In the genomic region with DNA sequence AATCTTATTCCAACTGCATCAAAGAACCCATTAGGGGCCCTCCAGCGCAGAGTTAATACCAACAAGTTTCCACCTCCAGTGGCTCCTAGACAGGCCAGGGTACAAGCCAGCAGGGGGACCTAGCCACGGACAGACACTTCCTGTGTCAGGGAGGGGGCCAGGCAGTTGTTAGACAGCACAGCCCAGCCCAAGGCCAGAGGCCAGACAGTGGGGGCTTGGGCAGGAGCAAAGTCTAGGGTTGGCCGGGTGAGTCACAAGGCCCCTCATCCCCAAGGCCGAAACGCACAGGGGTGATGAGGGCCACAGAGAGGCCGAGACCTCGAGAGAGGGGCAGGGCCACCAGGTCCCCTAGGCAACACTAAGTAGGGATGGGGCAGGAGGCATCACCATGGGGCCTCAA, we compare ENCODE assay signal across 1 cellular context.
A peak's percentile ranks its signal among the peaks of the same experiment; 100 is the strongest.
TF ChIP-seq lines count a peak whose summit lies in the region.

No MANE protein-coding gene starts in this region.

TF ChIP-seq in HepG2, 621 proteins besides CTCF, POLR2A, EP300 and RAD21 (continued from another document and continues in another):
- TF ChIP-seq, protein P1, sequence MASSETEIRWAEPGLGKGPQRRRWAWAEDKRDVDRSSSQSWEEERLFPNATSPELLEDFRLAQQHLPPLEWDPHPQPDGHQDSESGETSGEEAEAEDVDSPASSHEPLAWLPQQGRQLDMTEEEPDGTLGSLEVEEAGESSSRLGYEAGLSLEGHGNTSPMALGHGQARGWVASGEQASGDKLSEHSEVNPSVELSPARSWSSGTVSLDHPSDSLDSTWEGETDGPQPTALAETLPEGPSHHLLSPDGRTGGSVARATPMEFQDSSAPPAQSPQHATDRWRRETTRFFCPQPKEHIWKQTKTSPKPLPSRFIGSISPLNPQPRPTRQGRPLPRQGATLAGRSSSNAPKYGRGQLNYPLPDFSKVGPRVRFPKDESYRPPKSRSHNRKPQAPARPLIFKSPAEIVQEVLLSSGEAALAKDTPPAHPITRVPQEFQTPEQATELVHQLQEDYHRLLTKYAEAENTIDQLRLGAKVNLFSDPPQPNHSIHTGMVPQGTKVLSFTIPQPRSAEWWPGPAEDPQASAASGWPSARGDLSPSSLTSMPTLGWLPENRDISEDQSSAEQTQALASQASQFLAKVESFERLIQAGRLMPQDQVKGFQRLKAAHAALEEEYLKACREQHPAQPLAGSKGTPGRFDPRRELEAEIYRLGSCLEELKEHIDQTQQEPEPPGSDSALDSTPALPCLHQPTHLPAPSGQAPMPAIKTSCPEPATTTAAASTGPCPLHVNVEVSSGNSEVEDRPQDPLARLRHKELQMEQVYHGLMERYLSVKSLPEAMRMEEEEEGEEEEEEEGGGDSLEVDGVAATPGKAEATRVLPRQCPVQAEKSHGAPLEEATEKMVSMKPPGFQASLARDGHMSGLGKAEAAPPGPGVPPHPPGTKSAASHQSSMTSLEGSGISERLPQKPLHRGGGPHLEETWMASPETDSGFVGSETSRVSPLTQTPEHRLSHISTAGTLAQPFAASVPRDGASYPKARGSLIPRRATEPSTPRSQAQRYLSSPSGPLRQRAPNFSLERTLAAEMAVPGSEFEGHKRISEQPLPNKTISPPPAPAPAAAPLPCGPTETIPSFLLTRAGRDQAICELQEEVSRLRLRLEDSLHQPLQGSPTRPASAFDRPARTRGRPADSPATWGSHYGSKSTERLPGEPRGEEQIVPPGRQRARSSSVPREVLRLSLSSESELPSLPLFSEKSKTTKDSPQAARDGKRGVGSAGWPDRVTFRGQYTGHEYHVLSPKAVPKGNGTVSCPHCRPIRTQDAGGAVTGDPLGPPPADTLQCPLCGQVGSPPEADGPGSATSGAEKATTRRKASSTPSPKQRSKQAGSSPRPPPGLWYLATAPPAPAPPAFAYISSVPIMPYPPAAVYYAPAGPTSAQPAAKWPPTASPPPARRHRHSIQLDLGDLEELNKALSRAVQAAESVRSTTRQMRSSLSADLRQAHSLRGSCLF (CRISPR knock-in tag; IDR thresholded peaks at IDR 0.05; ENCODE audit: borderline replicate concordance) = no peak
- no peak for TF ChIP-seq PRPF4 (IDR thresholded peaks at IDR 0.05; ENCODE audit: low read depth, low read length, poor library complexity, severe bottlenecking)
- no peak for TF ChIP-seq CEBPG (CRISPR knock-in tag; IDR thresholded peaks at IDR 0.05)
- TF ChIP-seq, protein P2, sequence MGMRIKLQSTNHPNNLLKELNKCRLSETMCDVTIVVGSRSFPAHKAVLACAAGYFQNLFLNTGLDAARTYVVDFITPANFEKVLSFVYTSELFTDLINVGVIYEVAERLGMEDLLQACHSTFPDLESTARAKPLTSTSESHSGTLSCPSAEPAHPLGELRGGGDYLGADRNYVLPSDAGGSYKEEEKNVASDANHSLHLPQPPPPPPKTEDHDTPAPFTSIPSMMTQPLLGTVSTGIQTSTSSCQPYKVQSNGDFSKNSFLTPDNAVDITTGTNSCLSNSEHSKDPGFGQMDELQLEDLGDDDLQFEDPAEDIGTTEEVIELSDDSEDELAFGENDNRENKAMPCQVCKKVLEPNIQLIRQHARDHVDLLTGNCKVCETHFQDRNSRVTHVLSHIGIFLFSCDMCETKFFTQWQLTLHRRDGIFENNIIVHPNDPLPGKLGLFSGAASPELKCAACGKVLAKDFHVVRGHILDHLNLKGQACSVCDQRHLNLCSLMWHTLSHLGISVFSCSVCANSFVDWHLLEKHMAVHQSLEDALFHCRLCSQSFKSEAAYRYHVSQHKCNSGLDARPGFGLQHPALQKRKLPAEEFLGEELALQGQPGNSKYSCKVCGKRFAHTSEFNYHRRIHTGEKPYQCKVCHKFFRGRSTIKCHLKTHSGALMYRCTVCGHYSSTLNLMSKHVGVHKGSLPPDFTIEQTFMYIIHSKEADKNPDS (CRISPR knock-in tag; IDR thresholded peaks at IDR 0.05) = no peak
- TF ChIP-seq KDM1A (CRISPR knock-in tag; IDR thresholded peaks at IDR 0.05) = peak; percentile 27; the same call in 1 of the 2 replicates
- TF ChIP-seq, protein P3, sequence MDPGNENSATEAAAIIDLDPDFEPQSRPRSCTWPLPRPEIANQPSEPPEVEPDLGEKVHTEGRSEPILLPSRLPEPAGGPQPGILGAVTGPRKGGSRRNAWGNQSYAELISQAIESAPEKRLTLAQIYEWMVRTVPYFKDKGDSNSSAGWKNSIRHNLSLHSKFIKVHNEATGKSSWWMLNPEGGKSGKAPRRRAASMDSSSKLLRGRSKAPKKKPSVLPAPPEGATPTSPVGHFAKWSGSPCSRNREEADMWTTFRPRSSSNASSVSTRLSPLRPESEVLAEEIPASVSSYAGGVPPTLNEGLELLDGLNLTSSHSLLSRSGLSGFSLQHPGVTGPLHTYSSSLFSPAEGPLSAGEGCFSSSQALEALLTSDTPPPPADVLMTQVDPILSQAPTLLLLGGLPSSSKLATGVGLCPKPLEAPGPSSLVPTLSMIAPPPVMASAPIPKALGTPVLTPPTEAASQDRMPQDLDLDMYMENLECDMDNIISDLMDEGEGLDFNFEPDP (CRISPR knock-in tag; conservative IDR thresholded peaks at IDR 0.05) = no peak
- TF ChIP-seq GATAD1 (CRISPR knock-in tag; IDR thresholded peaks at IDR 0.05) = peak; percentile 53; the same call in 1 of the 2 replicates
- no peak for TF ChIP-seq ZNF124 (CRISPR knock-in tag; IDR thresholded peaks at IDR 0.05)
- TF ChIP-seq, protein P4, sequence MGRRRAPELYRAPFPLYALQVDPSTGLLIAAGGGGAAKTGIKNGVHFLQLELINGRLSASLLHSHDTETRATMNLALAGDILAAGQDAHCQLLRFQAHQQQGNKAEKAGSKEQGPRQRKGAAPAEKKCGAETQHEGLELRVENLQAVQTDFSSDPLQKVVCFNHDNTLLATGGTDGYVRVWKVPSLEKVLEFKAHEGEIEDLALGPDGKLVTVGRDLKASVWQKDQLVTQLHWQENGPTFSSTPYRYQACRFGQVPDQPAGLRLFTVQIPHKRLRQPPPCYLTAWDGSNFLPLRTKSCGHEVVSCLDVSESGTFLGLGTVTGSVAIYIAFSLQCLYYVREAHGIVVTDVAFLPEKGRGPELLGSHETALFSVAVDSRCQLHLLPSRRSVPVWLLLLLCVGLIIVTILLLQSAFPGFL (CRISPR knock-in tag; IDR thresholded peaks at IDR 0.05) = no peak
- no peak for TF ChIP-seq SSRP1 (CRISPR knock-in tag; IDR thresholded peaks at IDR 0.05)
- no peak for TF ChIP-seq ZNF143 (CRISPR knock-in tag; IDR thresholded peaks at IDR 0.05)
- TF ChIP-seq, protein P5, sequence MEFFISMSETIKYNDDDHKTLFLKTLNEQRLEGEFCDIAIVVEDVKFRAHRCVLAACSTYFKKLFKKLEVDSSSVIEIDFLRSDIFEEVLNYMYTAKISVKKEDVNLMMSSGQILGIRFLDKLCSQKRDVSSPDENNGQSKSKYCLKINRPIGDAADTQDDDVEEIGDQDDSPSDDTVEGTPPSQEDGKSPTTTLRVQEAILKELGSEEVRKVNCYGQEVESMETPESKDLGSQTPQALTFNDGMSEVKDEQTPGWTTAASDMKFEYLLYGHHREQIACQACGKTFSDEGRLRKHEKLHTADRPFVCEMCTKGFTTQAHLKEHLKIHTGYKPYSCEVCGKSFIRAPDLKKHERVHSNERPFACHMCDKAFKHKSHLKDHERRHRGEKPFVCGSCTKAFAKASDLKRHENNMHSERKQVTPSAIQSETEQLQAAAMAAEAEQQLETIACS (CRISPR knock-in tag; IDR thresholded peaks at IDR 0.05) = no peak
- 0 out of 2 replicates have a peak, but pooled peaks have one; percentile 44 for TF ChIP-seq ZFP37 (CRISPR knock-in tag; IDR thresholded peaks at IDR 0.05; ENCODE audit: borderline replicate concordance)
- TF ChIP-seq, protein P6, sequence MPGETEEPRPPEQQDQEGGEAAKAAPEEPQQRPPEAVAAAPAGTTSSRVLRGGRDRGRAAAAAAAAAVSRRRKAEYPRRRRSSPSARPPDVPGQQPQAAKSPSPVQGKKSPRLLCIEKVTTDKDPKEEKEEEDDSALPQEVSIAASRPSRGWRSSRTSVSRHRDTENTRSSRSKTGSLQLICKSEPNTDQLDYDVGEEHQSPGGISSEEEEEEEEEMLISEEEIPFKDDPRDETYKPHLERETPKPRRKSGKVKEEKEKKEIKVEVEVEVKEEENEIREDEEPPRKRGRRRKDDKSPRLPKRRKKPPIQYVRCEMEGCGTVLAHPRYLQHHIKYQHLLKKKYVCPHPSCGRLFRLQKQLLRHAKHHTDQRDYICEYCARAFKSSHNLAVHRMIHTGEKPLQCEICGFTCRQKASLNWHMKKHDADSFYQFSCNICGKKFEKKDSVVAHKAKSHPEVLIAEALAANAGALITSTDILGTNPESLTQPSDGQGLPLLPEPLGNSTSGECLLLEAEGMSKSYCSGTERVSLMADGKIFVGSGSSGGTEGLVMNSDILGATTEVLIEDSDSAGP (CRISPR knock-in tag; IDR thresholded peaks at IDR 0.05; ENCODE audit: borderline replicate concordance) = no peak
- TF ChIP-seq ZNF20 (CRISPR knock-in tag; IDR thresholded peaks at IDR 0.05) = no peak
- no peak for TF ChIP-seq ZNF703 (CRISPR knock-in tag; IDR thresholded peaks at IDR 0.05; ENCODE audit: borderline replicate concordance)
- TF ChIP-seq SAP130 (CRISPR knock-in tag; IDR thresholded peaks at IDR 0.05; ENCODE audit: low read depth) = peak; percentile 50
- TF ChIP-seq, protein P7, sequence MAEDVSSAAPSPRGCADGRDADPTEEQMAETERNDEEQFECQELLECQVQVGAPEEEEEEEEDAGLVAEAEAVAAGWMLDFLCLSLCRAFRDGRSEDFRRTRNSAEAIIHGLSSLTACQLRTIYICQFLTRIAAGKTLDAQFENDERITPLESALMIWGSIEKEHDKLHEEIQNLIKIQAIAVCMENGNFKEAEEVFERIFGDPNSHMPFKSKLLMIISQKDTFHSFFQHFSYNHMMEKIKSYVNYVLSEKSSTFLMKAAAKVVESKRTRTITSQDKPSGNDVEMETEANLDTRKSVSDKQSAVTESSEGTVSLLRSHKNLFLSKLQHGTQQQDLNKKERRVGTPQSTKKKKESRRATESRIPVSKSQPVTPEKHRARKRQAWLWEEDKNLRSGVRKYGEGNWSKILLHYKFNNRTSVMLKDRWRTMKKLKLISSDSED (CRISPR knock-in tag; IDR thresholded peaks at IDR 0.05) = no peak
- TF ChIP-seq ZNF761 (CRISPR knock-in tag; conservative IDR thresholded peaks at IDR 0.05) = no peak
- TF ChIP-seq FOXA3 (CRISPR knock-in tag; IDR thresholded peaks at IDR 0.05) = no peak
- TF ChIP-seq BRCA1 (CRISPR knock-in tag; IDR thresholded peaks at IDR 0.05) = no peak
- TF ChIP-seq, protein P8, sequence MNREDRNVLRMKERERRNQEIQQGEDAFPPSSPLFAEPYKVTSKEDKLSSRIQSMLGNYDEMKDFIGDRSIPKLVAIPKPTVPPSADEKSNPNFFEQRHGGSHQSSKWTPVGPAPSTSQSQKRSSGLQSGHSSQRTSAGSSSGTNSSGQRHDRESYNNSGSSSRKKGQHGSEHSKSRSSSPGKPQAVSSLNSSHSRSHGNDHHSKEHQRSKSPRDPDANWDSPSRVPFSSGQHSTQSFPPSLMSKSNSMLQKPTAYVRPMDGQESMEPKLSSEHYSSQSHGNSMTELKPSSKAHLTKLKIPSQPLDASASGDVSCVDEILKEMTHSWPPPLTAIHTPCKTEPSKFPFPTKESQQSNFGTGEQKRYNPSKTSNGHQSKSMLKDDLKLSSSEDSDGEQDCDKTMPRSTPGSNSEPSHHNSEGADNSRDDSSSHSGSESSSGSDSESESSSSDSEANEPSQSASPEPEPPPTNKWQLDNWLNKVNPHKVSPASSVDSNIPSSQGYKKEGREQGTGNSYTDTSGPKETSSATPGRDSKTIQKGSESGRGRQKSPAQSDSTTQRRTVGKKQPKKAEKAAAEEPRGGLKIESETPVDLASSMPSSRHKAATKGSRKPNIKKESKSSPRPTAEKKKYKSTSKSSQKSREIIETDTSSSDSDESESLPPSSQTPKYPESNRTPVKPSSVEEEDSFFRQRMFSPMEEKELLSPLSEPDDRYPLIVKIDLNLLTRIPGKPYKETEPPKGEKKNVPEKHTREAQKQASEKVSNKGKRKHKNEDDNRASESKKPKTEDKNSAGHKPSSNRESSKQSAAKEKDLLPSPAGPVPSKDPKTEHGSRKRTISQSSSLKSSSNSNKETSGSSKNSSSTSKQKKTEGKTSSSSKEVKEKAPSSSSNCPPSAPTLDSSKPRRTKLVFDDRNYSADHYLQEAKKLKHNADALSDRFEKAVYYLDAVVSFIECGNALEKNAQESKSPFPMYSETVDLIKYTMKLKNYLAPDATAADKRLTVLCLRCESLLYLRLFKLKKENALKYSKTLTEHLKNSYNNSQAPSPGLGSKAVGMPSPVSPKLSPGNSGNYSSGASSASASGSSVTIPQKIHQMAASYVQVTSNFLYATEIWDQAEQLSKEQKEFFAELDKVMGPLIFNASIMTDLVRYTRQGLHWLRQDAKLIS (CRISPR knock-in tag; IDR thresholded peaks at IDR 0.05) = no peak
- TF ChIP-seq ZNF660 (CRISPR knock-in tag; IDR thresholded peaks at IDR 0.05; ENCODE audit: borderline replicate concordance, low read depth) = no peak
- TF ChIP-seq, protein P9, sequence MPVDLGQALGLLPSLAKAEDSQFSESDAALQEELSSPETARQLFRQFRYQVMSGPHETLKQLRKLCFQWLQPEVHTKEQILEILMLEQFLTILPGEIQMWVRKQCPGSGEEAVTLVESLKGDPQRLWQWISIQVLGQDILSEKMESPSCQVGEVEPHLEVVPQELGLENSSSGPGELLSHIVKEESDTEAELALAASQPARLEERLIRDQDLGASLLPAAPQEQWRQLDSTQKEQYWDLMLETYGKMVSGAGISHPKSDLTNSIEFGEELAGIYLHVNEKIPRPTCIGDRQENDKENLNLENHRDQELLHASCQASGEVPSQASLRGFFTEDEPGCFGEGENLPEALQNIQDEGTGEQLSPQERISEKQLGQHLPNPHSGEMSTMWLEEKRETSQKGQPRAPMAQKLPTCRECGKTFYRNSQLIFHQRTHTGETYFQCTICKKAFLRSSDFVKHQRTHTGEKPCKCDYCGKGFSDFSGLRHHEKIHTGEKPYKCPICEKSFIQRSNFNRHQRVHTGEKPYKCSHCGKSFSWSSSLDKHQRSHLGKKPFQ (CRISPR knock-in tag; IDR thresholded peaks at IDR 0.05; ENCODE audit: insufficient replicate concordance) = no peak
- no peak for TF ChIP-seq TMF1 (CRISPR knock-in tag; IDR thresholded peaks at IDR 0.05; ENCODE audit: low read depth)
- no peak for TF ChIP-seq ZNF720 (CRISPR knock-in tag; IDR thresholded peaks at IDR 0.05)
- peak; percentile 65 for TF ChIP-seq ZMYM3 (CRISPR knock-in tag; IDR thresholded peaks at IDR 0.05)
- TF ChIP-seq SMAD3 (CRISPR knock-in tag; IDR thresholded peaks at IDR 0.05) = no peak
- TF ChIP-seq ZNF670 (CRISPR knock-in tag; IDR thresholded peaks at IDR 0.05; ENCODE audit: borderline replicate concordance) = peak; percentile 34; the same call in 1 of the 2 replicates
- no peak for TF ChIP-seq ZSCAN31 (CRISPR knock-in tag; IDR thresholded peaks at IDR 0.05; ENCODE audit: low read depth)
- no peak for TF ChIP-seq ZNF468 (CRISPR knock-in tag; IDR thresholded peaks at IDR 0.05)
- no peak for TF ChIP-seq SUZ12 (IDR thresholded peaks at IDR 0.05; ENCODE audit: low read depth, low read length)
- TF ChIP-seq ZNF747 (CRISPR knock-in tag; IDR thresholded peaks at IDR 0.05; ENCODE audit: borderline replicate concordance) = no peak
- no peak for TF ChIP-seq ZFP36L2 (CRISPR knock-in tag; IDR thresholded peaks at IDR 0.05)
- TF ChIP-seq, protein P10, sequence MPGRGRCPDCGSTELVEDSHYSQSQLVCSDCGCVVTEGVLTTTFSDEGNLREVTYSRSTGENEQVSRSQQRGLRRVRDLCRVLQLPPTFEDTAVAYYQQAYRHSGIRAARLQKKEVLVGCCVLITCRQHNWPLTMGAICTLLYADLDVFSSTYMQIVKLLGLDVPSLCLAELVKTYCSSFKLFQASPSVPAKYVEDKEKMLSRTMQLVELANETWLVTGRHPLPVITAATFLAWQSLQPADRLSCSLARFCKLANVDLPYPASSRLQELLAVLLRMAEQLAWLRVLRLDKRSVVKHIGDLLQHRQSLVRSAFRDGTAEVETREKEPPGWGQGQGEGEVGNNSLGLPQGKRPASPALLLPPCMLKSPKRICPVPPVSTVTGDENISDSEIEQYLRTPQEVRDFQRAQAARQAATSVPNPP (CRISPR knock-in tag; IDR thresholded peaks at IDR 0.05) = no peak
- no peak for TF ChIP-seq PTBP1 (IDR thresholded peaks at IDR 0.05; ENCODE audit: low read depth, low read length, poor library complexity, severe bottlenecking)
- TF ChIP-seq ATF7-NPFF (CRISPR knock-in tag; IDR thresholded peaks at IDR 0.05; ENCODE audit: low read depth) = no peak
- no peak for TF ChIP-seq CENPT (CRISPR knock-in tag; IDR thresholded peaks at IDR 0.05; ENCODE audit: low read depth)
- 0 out of 2 replicates have a peak, but pooled peaks have one; percentile 26 for TF ChIP-seq YEATS4 (CRISPR knock-in tag; IDR thresholded peaks at IDR 0.05; ENCODE audit: borderline replicate concordance)
